13 cellular contexts compared by ENCODE assay signal in the genomic region with DNA sequence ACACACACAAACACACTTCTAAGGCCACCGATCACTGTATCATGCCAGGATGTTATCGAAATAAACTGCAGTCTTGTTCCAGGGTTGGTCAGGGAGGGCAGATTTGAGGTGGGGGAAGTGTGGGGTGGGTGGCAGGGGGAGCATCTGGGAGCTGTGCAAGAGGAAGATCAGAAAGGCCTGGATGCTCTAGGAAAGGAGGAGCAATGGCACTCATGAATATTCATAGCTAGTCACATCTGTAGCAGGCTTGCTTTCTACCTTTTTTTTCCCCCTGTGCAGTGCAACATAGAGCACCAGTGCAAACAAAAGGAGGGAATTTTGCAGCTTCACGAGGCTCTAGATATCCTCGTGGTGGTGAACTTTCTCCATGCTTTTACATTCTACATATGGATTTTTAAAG.
DNase-seq lines count a peak whose midpoint lies in the region; ATAC-seq and TF ChIP-seq lines count a peak whose summit lies in the region.
"Had no signal": no experiment of that assay in that cellular context is flagged by ENCODE, and none has a peak within 500 bp of the region (broad histone marks: within the 10 kb centered on the region; RNA-seq: fewer than 3 reads in every experiment).

No MANE protein-coding gene starts in this region.

- CTCF ChIA-PET in HEK293 (lab: Yijun Ruan, JAX) = no interaction called here

- H3K36me3 ChIP-seq in HEK293 (ENCODE audit: control insufficient read depth in 2 of 2, insufficient read depth in 1 of 2, low read length in 2 of 2) (no peaks in the 10 kb centered on the region), adipocyte (ENCODE audit: control insufficient read depth, insufficient read depth, low read length, severe bottlenecking) (peaks cover 12% of the 10 kb centered on the region), cardiac muscle cell (peaks cover 33% of the 10 kb centered on the region), stomach smooth muscle (ENCODE audit: control insufficient read depth in 2 of 2, insufficient read depth in 2 of 2, low read length in 2 of 2) (no peaks in the 10 kb centered on the region)
- H3K36me3 ChIP-seq: brain microvascular endothelial cell, thyroid gland had no signal

- DNase-seq in adipocyte (ENCODE audit: low read depth) (peak; percentile 19), cardiac muscle cell (ENCODE audit: low read depth in 1 of 2, low spot score in 1 of 2) (no peak), anterior cingulate cortex (lab: John Stamatoyannopoulos, UW) (no peak), foreskin melanocyte (no peak), pons (ENCODE audit: low spot score) (no peak)
- DNase-seq: NCI-H1436 treated with DMSO at 0.1 percent for 48 hours, PC-9, thyroid gland had no signal

- ATAC-seq in HG02588 (IDR thresholded peaks at IDR 0.05; ENCODE audit: unreplicated experiment) = no peak

- POLR2A ChIA-PET in HEK293 (lab: Yijun Ruan, JAX) = interaction anchor here (0.6 kb wide), 1 partner anchor 118 kb away, joined by 3 read pairs; no protein-coding TSS in a partner anchor

- H3K4me1 ChIP-seq in HEK293 (ENCODE audit: control insufficient read depth, insufficient read depth, low read length) = peaks cover 11% of the 10 kb centered on the region
- H3K4me1 ChIP-seq in adipocyte (ENCODE audit: control insufficient read depth, insufficient read depth, low read length) = peaks cover 30% of the 10 kb centered on the region
- peaks cover 63% of the 10 kb centered on the region for H3K4me1 ChIP-seq in cardiac muscle cell (ENCODE audit: low read depth)
- H3K4me1 ChIP-seq in stomach smooth muscle (ENCODE audit: control insufficient read depth, insufficient read depth, low read length) = peaks cover 32% of the 10 kb centered on the region
- H3K4me1 ChIP-seq: thyroid gland had no signal

- H3K9ac ChIP-seq in adipocyte (ENCODE audit: low read length) (peak overlapping the region; percentile 45), stomach smooth muscle (ENCODE audit: low read length in 2 of 2) (peak overlapping the region in 1 of 2 donors; percentile 33)

- H3K9me3 ChIP-seq in HEK293 (ENCODE audit: control insufficient read depth, insufficient read depth, low read depth, low read length) = no peaks in the 10 kb centered on the region
- H3K9me3 ChIP-seq in adipocyte (ENCODE audit: control insufficient read depth, low read length) = no peaks in the 10 kb centered on the region
- no peaks in the 10 kb centered on the region for H3K9me3 ChIP-seq in cardiac muscle cell (ENCODE audit: low read depth)
- no peaks in the 10 kb centered on the region for H3K9me3 ChIP-seq in stomach smooth muscle (ENCODE audit: control insufficient read depth in 2 of 2, low read length in 2 of 2)
- H3K9me3 ChIP-seq: thyroid gland had no signal

- H3K4me3 ChIP-seq in HEK293 (ENCODE audit: low read depth, low read length) (no peak overlapping the region), adipocyte (ENCODE audit: low read length) (peak overlapping the region; percentile 61), cardiac muscle cell (no peak overlapping the region), stomach smooth muscle (ENCODE audit: low read length in 2 of 2) (peak overlapping the region; percentile 26 to 57)
- H3K4me3 ChIP-seq: lung, PC-9, thyroid gland had no signal

- H3K27ac ChIP-seq in HEK293 (ENCODE audit: extremely low read depth, low read depth, low read length) = no peak overlapping the region; the same call in 1 of the 2 replicates
- H3K27ac ChIP-seq in cardiac muscle cell = peak overlapping the region; percentile 76
- peak overlapping the region; percentile 77 for H3K27ac ChIP-seq in stomach smooth muscle (ENCODE audit: low read length)
- H3K27ac ChIP-seq: brain microvascular endothelial cell, PC-9 had no signal

- no peak for TF ChIP-seq CTCF in HEK293 (tag by site-specific recombination; IDR thresholded peaks at IDR 0.05)
- TF ChIP-seq CTCF in cardiac muscle cell (IDR thresholded peaks at IDR 0.05; ENCODE audit: low read depth, low read length) = no peak

- no peaks in the 10 kb centered on the region for H3K27me3 ChIP-seq in adipocyte (replicated peaks; ENCODE audit: control insufficient read depth, insufficient read depth, low read length)
- H3K27me3 ChIP-seq in cardiac muscle cell = no peaks in the 10 kb centered on the region
- H3K27me3 ChIP-seq in stomach smooth muscle (ENCODE audit: control insufficient read depth in 1 of 2, insufficient read depth in 2 of 2, low read length in 2 of 2) = no peaks in the 10 kb centered on the region
- H3K27me3 ChIP-seq: brain microvascular endothelial cell, thyroid gland had no signal

TF ChIP-seq in HEK293, 187 proteins besides CTCF, POLR2A, EP300 and RAD21:
- TF ChIP-seq ZNF157 (tag by site-specific recombination; IDR thresholded peaks at IDR 0.05) = no peak
- TF ChIP-seq, protein P1, sequence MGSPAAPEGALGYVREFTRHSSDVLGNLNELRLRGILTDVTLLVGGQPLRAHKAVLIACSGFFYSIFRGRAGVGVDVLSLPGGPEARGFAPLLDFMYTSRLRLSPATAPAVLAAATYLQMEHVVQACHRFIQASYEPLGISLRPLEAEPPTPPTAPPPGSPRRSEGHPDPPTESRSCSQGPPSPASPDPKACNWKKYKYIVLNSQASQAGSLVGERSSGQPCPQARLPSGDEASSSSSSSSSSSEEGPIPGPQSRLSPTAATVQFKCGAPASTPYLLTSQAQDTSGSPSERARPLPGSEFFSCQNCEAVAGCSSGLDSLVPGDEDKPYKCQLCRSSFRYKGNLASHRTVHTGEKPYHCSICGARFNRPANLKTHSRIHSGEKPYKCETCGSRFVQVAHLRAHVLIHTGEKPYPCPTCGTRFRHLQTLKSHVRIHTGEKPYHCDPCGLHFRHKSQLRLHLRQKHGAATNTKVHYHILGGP (tag by site-specific recombination; IDR thresholded peaks at IDR 0.05) = no peak
- TF ChIP-seq, protein P2, sequence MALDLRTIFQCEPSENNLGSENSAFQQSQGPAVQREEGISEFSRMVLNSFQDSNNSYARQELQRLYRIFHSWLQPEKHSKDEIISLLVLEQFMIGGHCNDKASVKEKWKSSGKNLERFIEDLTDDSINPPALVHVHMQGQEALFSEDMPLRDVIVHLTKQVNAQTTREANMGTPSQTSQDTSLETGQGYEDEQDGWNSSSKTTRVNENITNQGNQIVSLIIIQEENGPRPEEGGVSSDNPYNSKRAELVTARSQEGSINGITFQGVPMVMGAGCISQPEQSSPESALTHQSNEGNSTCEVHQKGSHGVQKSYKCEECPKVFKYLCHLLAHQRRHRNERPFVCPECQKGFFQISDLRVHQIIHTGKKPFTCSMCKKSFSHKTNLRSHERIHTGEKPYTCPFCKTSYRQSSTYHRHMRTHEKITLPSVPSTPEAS (tag by site-specific recombination; IDR thresholded peaks at IDR 0.05) = 0 out of 2 replicates have a peak, but pooled peaks have one; percentile 27
- TF ChIP-seq SCRT2 (tag by site-specific recombination; IDR thresholded peaks at IDR 0.05) = no peak

Comparison
In these comparisons a context has a peak if more than half of its experiments do, and no peak if none do; other contexts are left out.
1. H3K4me3 ChIP-seq: peak in adipocyte (single experiment) and stomach smooth muscle (2 of 2); none in HEK293 (single experiment) and cardiac muscle cell (single experiment).